8 cellular contexts compared by ENCODE assay signal in genomic region chr2:239267411-239267941, GRCh38.
DNase-seq lines count a peak whose midpoint lies in the region; ATAC-seq, FAIRE-seq and TF ChIP-seq lines count a peak whose summit lies in the region.

No MANE protein-coding gene starts in this region.

- H3K27me3 ChIP-seq in Panc1 (ENCODE audit: control insufficient read depth, insufficient read depth, low read length), result no peaks in the 10 kb centered on the region
- no peaks in the 10 kb centered on the region for H3K27me3 ChIP-seq in aorta (ENCODE audit: control insufficient read depth in 1 of 2, insufficient read depth in 2 of 2, low read length in 1 of 2)

- TF ChIP-seq CTCF in Panc1 (IDR thresholded peaks at IDR 0.05), result no peak
- TF ChIP-seq CTCF in foreskin fibroblast (IDR thresholded peaks at IDR 0.05; ENCODE audit: low read depth, low read length), result peak; percentile 19

- WGBS in aorta, 2 donors, result 14 to 19% methylated on average over 16 of the region's 16 CpGs

- POLR2A ChIA-PET in Panc1 (lab: Charles Lee), result no interaction called here

- DNase-seq in GM18507 (ENCODE audit: extremely low spot score, insufficient read length, low read depth) (peak; percentile 81), Panc1 (ENCODE audit: low read depth, low spot score) (no peak), activated T-helper 1 cell treated with Interleukin-2 at 50 U/mL for 16 hours (ENCODE audit: low read depth) (peak; percentile 84), foreskin fibroblast (peak; percentile 57 to 61), sciatic nerve (ENCODE audit: low spot score) (no peak), aorta (peak; percentile 85 to 92), NCI-H510A treated with DMSO at 0.1 percent for 48 hours (lab: John Stamatoyannopoulos, UW) (no peak)

- in situ Hi-C loops in Panc1 (cut with HindIII; ENCODE audit: low pct_unique_long_range_greater_than_20kb, low sequenced_read_pairs), result no loop called here

- FAIRE-seq in GM18507 (lab: Jason Lieb, UNC), result peak; percentile 95

- H3K36me3 ChIP-seq in Panc1 (ENCODE audit: control insufficient read depth, insufficient read depth, low read length) (no peaks in the 10 kb centered on the region), aorta (ENCODE audit: control insufficient read depth in 1 of 2, insufficient read depth in 2 of 2, low read length in 1 of 2) (no peaks in the 10 kb centered on the region)

- H3K27ac ChIP-seq in Panc1 (ENCODE audit: low read length) (peak overlapping the region; percentile 3; the same call in 1 of the 2 replicates), aorta (ENCODE audit: low read depth in 1 of 2, low read length in 2 of 2) (peak overlapping the region; percentile 23 to 92)

- CTCF ChIA-PET in Panc1 (lab: Charles Lee), result no interaction called here

- intact Hi-C loops in Panc1 (cut with micrococcal nuclease; ENCODE audit: unreplicated experiment), result no loop called here
- intact Hi-C loops in sciatic nerve (cut with DNase I), result no loop called here
- intact Hi-C loops in aorta (cut with DNase I), result loop anchor here in 1 of 2 donors (5.0 kb wide), 1 partner anchor 40 kb away; no protein-coding TSS in a partner anchor

- no TSS peak for BruUV-seq in Panc1 (replicated peaks; lab: Mats Ljungman, UMichigan)

- H3K4me1 ChIP-seq in Panc1 (ENCODE audit: control insufficient read depth, insufficient read depth, low read length) (peaks cover 26% of the 10 kb centered on the region), aorta (ENCODE audit: control insufficient read depth in 1 of 2, insufficient read depth in 2 of 2, low read length in 2 of 2) (peaks cover 0 to 1% of the 10 kb centered on the region in 2 donors)

- H3K9me3 ChIP-seq in Panc1 (ENCODE audit: control insufficient read depth, insufficient read depth, low read depth, low read length), result no peaks in the 10 kb centered on the region
- no peaks in the 10 kb centered on the region for H3K9me3 ChIP-seq in aorta (ENCODE audit: control insufficient read depth, low read length)

- H3K4me3 ChIP-seq in Panc1 (ENCODE audit: low read depth in 2 of 2, low read length in 2 of 2) (no peak overlapping the region), foreskin fibroblast (ENCODE audit: low read depth in 1 of 2, low read length in 2 of 2) (no peak overlapping the region), aorta (ENCODE audit: low read length in 2 of 2) (no peak overlapping the region)

- peak; percentile 88 for ATAC-seq in HG02943 (IDR thresholded peaks at IDR 0.05; ENCODE audit: low read depth, unreplicated experiment)
- ATAC-seq in Panc1, result no peak; the same call in 1 of the 2 replicates
- ATAC-seq in sciatic nerve, result peak; percentile 58
- peak; percentile 69 for ATAC-seq in aorta (ENCODE audit: low FRiP score)

Comparison
In these comparisons a context has a peak if more than half of its experiments do, and no peak if none do; other contexts are left out.
1. DNase-seq: peak in GM18507 (single experiment), activated T-helper 1 cell treated with Interleukin-2 at 50 U/mL for 16 hours (single experiment), foreskin fibroblast (2 of 2) and aorta (2 of 2); none in Panc1 (single experiment), sciatic nerve (single experiment) and NCI-H510A treated with DMSO at 0.1 percent for 48 hours (single experiment).